ENCODE assay signal across 13 cellular contexts in genomic region chr17:50842506-50843149, GRCh38. TPM values are rescaled to one million over a fixed set of nuclear protein-coding genes. Genes with fewer than 3 reads are reported as not detected.
A peak's percentile ranks its signal among the peaks of the same experiment; 100 is the strongest.
DNase-seq lines count a peak whose midpoint lies in the region; ATAC-seq, FAIRE-seq and TF ChIP-seq lines count a peak whose summit lies in the region.
"Had no signal": no experiment of that assay in that cellular context is flagged by ENCODE, and none has a peak within 500 bp of the region (broad histone marks: within the 10 kb centered on the region; RNA-seq: fewer than 3 reads in every experiment).

No MANE protein-coding gene starts in this region.

- FAIRE-seq in keratinocyte (lab: Jason Lieb, UNC): no peak

- H3K4me3 Mint-ChIP-seq in GM23338: no peak overlapping the region
- H3K4me3 Mint-ChIP-seq in activated CD4-positive, alpha-beta T cell treated with anti-CD3 and anti-CD28 coated beads for 36 hours: no peak overlapping the region
- H3K4me3 Mint-ChIP-seq: CD14-positive monocyte had no signal

- no peak overlapping the region for H3K9ac ChIP-seq in PC-3 (ENCODE audit: low read length)
- peak overlapping the region; percentile 20 for H3K9ac ChIP-seq in keratinocyte (ENCODE audit: control insufficient read depth, extremely low read depth, insufficient read depth, low read length)
- H3K9ac ChIP-seq: SK-N-SH had no signal

- peak overlapping the region; percentile 83; the same call in 1 of the 2 replicates for H2AFZ ChIP-seq in GM23338
- H2AFZ ChIP-seq in PC-3 (ENCODE audit: low read length): 0 out of 2 replicates have a peak overlapping the region, but pooled peaks have one; percentile 71
- H2AFZ ChIP-seq in keratinocyte (ENCODE audit: control insufficient read depth, low read length): no peak overlapping the region

- dilution Hi-C loops in keratinocyte (cut with MboI; ENCODE audit: extremely low pct_ligation_motif_present, low sequenced_read_pairs): no loop called here

- H3K4me1 Mint-ChIP-seq in GM23338: peaks cover 11% of the 10 kb centered on the region; the same call in 2 of the 3 replicates
- no peaks in the 10 kb centered on the region for H3K4me1 Mint-ChIP-seq in activated CD4-positive, alpha-beta T cell treated with anti-CD3 and anti-CD28 coated beads for 36 hours

- ATAC-seq in GM23338: no peak
- peak; percentile 16 for ATAC-seq in PC-3
- ATAC-seq in sciatic nerve: peak; percentile 5
- ATAC-seq in activated CD4-positive, alpha-beta T cell treated with anti-CD3 and anti-CD28 coated beads for 36 hours: no peak
- no peak for ATAC-seq in HG03039 (IDR thresholded peaks at IDR 0.05; ENCODE audit: unreplicated experiment)

- H4K20me1 ChIP-seq in GM23338 (replicated peaks; ENCODE audit: insufficient read depth) (no peaks in the 10 kb centered on the region), PC-3 (ENCODE audit: low read length) (no peaks in the 10 kb centered on the region), keratinocyte (ENCODE audit: control insufficient read depth, extremely low read depth, insufficient read depth, low read length) (no peaks in the 10 kb centered on the region)

- H3K36me3 Mint-ChIP-seq in GM23338 (ENCODE audit: low read depth): no peaks in the 10 kb centered on the region
- no peaks in the 10 kb centered on the region for H3K36me3 Mint-ChIP-seq in activated CD4-positive, alpha-beta T cell treated with anti-CD3 and anti-CD28 coated beads for 36 hours (ENCODE audit: low read depth)
- H3K36me3 Mint-ChIP-seq: CD14-positive monocyte had no signal

- no peaks in the 10 kb centered on the region; the same call in 1 of the 2 replicates for H3K4me1 ChIP-seq in GM23338 (ENCODE audit: insufficient read depth)
- peaks cover 15% of the 10 kb centered on the region; the same call in 1 of the 2 replicates for H3K4me1 ChIP-seq in PC-3 (ENCODE audit: insufficient read depth, low read length)
- H3K4me1 ChIP-seq in keratinocyte (ENCODE audit: control insufficient read depth, extremely low read depth, insufficient read depth, low read length): peaks cover 28% of the 10 kb centered on the region
- H3K4me1 ChIP-seq: HAP-1 had no signal

- H3K27ac ChIP-seq in GM23338 (ENCODE audit: low read depth) (no peak overlapping the region), PC-3 (ENCODE audit: low read length) (no peak overlapping the region), keratinocyte (ENCODE audit: control insufficient read depth, insufficient read depth, low read length) (no peak overlapping the region)

- no peaks in the 10 kb centered on the region for H3F3A ChIP-seq in GM23338 (replicated peaks; ENCODE audit: low read depth)
- H3F3A ChIP-seq in PC-3 (ENCODE audit: low read length, unreplicated experiment): no peaks in the 10 kb centered on the region

- POLR2A ChIA-PET in PC-3 (lab: Charles Lee; ENCODE audit: unreplicated experiment): no interaction called here
- POLR2A ChIA-PET in activated CD4-positive, alpha-beta T cell treated with anti-CD3 and anti-CD28 coated beads for 36 hours (lab: Charles Lee): no interaction called here

- TF ChIP-seq CTCF in GM23338 (conservative IDR thresholded peaks at IDR 0.05; ENCODE audit: low read depth in 2 of 2) (no peak), PC-3 (conservative IDR thresholded peaks at IDR 0.05; ENCODE audit: low read depth, low read length) (no peak), keratinocyte (optimal IDR thresholded peaks at IDR 0.05 in 1 of 3, IDR thresholded peaks at IDR 0.05 in 1 of 3, conservative IDR thresholded peaks at IDR 0.05 in 1 of 3; ENCODE audit: extremely low read depth in 1 of 3, insufficient read depth in 2 of 3, low read length in 3 of 3) (peak in 1 of 3 experiments; percentile 4)

- H3K79me2 ChIP-seq in GM23338 (replicated peaks; ENCODE audit: insufficient read depth) (no peaks in the 10 kb centered on the region), PC-3 (ENCODE audit: low read length) (no peaks in the 10 kb centered on the region), keratinocyte (ENCODE audit: control insufficient read depth, insufficient read depth, low read length) (no peaks in the 10 kb centered on the region)

- H3K9me2 ChIP-seq in GM23338 (ENCODE audit: insufficient read depth) (no peaks in the 10 kb centered on the region), PC-3 (replicated peaks; ENCODE audit: low read length) (no peaks in the 10 kb centered on the region)
- H3K9me2 ChIP-seq: SK-N-SH had no signal

- no peaks in the 10 kb centered on the region for H3K9me3 Mint-ChIP-seq in GM23338
- no peaks in the 10 kb centered on the region for H3K9me3 Mint-ChIP-seq in activated CD4-positive, alpha-beta T cell treated with anti-CD3 and anti-CD28 coated beads for 36 hours (ENCODE audit: low read depth)

- peaks cover 6% of the 10 kb centered on the region for H3K27me3 Mint-ChIP-seq in GM23338 (ENCODE audit: insufficient read depth, low read depth, poor library complexity)
- no peaks in the 10 kb centered on the region for H3K27me3 Mint-ChIP-seq in activated CD4-positive, alpha-beta T cell treated with anti-CD3 and anti-CD28 coated beads for 36 hours

- intact Hi-C loops in PC-3 (cut with micrococcal nuclease): loop anchor here (1.0 to 5.0 kb wide), 3 partner anchors 59 to 360 kb away; no protein-coding TSS in a partner anchor
- intact Hi-C loops in sciatic nerve (cut with DNase I): loop anchor here (5.0 kb wide), 1 partner anchor 295 kb away; the partner anchor contains the start of gene SPATA20
- intact Hi-C loops in activated CD4-positive, alpha-beta T cell treated with anti-CD3 and anti-CD28 coated beads for 36 hours (cut with DNase I, micrococcal nuclease): loop anchor here (1.0 to 5.0 kb wide), 5 partner anchors 25 to 295 kb away; partner anchors contain the start of gene SPATA20 (in 2 of the 2)

- BruUV-seq in PC-3 (replicated peaks; lab: Mats Ljungman, UMichigan): no TSS peak

- H3K27me3 ChIP-seq in GM23338 (ENCODE audit: insufficient read depth): no peaks in the 10 kb centered on the region
- H3K27me3 ChIP-seq in PC-3 (ENCODE audit: low read length): no peaks in the 10 kb centered on the region
- H3K27me3 ChIP-seq in keratinocyte (ENCODE audit: control insufficient read depth, extremely low read depth, insufficient read depth, low read length): no peaks in the 10 kb centered on the region

- CTCF ChIA-PET in PC-3 (lab: Charles Lee): interaction anchor here (1.2 kb wide), 2 partner anchors 25 to 60 kb away, joined by 3 to 23 read pairs; no protein-coding TSS in a partner anchor
- CTCF ChIA-PET in activated CD4-positive, alpha-beta T cell treated with anti-CD3 and anti-CD28 coated beads for 36 hours (lab: Charles Lee): interaction anchor here (0.6 to 3.5 kb wide), 17 partner anchors 8 to 336 kb away, joined by 3 to 32 read pairs (median 3); no protein-coding TSS in a partner anchor

- H3K27ac Mint-ChIP-seq in GM23338: no peak overlapping the region
- no peak overlapping the region for H3K27ac Mint-ChIP-seq in activated CD4-positive, alpha-beta T cell treated with anti-CD3 and anti-CD28 coated beads for 36 hours
- H3K27ac Mint-ChIP-seq: CD14-positive monocyte had no signal

- H3K9me1 ChIP-seq in keratinocyte (ENCODE audit: control insufficient read depth, extremely low read depth, insufficient read depth, low read length): no peaks in the 10 kb centered on the region

- no peaks in the 10 kb centered on the region for H3K9me3 ChIP-seq in PC-3 (ENCODE audit: low read length)
- no peaks in the 10 kb centered on the region for H3K9me3 ChIP-seq in keratinocyte (ENCODE audit: control insufficient read depth, low read depth, low read length)
- H3K9me3 ChIP-seq: HAP-1, SK-N-SH had no signal

- H3K4me2 ChIP-seq in GM23338 (no peak overlapping the region), PC-3 (ENCODE audit: low read length) (no peak overlapping the region), keratinocyte (ENCODE audit: control insufficient read depth, extremely low read depth, insufficient read depth, low read depth, low read length) (no peak overlapping the region)
- H3K4me2 ChIP-seq: SK-N-SH had no signal

- no peak overlapping the region for H3K4me3 ChIP-seq in GM23338
- no peak overlapping the region for H3K4me3 ChIP-seq in PC-3 (ENCODE audit: low read length)
- H3K4me3 ChIP-seq in keratinocyte (ENCODE audit: control insufficient read depth in 2 of 3, extremely low read depth in 1 of 3, insufficient read depth in 2 of 3, low read depth in 1 of 3, low read length in 3 of 3): no peak overlapping the region
- H3K4me3 ChIP-seq: HAP-1 had no signal

- DNase-seq in GM23338 (ENCODE audit: low spot score): no peak
- DNase-seq in PC-3: no peak
- DNase-seq in keratinocyte (ENCODE audit: low read depth, low spot score): no peak
- no peak for DNase-seq in sciatic nerve (ENCODE audit: low spot score)
- no peak for DNase-seq in activated T-cell treated with anti-CD3 and anti-CD28 coated beads, Interleukin-2, amount 50 U/mL, for 1 hour
- DNase-seq in NCI-H2029 treated with DMSO at 0.1 percent for 48 hours (lab: John Stamatoyannopoulos, UW): no peak
- DNase-seq in activated CD4-positive, alpha-beta T cell treated with anti-CD3 and anti-CD28 coated beads for 36 hours: no peak
- DNase-seq: NCI-H524 treated with DMSO at 0.1 percent for 48 hours had no signal

- no peaks in the 10 kb centered on the region for H3K36me3 ChIP-seq in GM23338 (ENCODE audit: insufficient read depth)
- H3K36me3 ChIP-seq in PC-3 (ENCODE audit: low read depth, low read length): no peaks in the 10 kb centered on the region
- no peaks in the 10 kb centered on the region for H3K36me3 ChIP-seq in keratinocyte (ENCODE audit: control insufficient read depth in 2 of 2, extremely low read depth in 1 of 2, insufficient read depth in 2 of 2, low read length in 2 of 2)
- H3K36me3 ChIP-seq: HAP-1 had no signal

RNA-seq across cellular contexts. Expression of gene WFIKKN2, which starts 7.2 kb away (rescaled TPM):
- not detected in 2 replicates for total RNA-seq in GM23338 (2014; rRNA removed; shearing (Covaris generic))
- polyA plus RNA-seq in GM23338 (2016; fragmentation: Nextera tagmentation; extraction: Ambion mirVana): not detected in 2 replicates
- total RNA-seq in PC-3 (2014; rRNA removed): not detected in 2 replicates
- polyA plus RNA-seq in keratinocyte: not detected in 3 replicates
- not detected for polyA plus RNA-seq in keratinocyte (2011; ENCODE audit: low read depth)
- not detected in 2 replicates for polyA plus RNA-seq in keratinocyte (2011; cell fraction: cytosol; rRNA removed)
- not detected in 2 replicates for polyA plus RNA-seq in keratinocyte (2011; cell fraction: nucleus; rRNA removed)
- polyA plus RNA-seq in keratinocyte (2012; ENCODE audit: low replicate concordance): not detected in 2 replicates
- polyA minus RNA-seq in keratinocyte: not detected in 3 replicates
- not detected for polyA minus RNA-seq in keratinocyte (2011; cell fraction: cytosol; rRNA and poly(A)+ RNA removed)
- polyA minus RNA-seq in keratinocyte (2011; cell fraction: nucleus; rRNA and poly(A)+ RNA removed): not detected in 2 replicates
- 2.0 TPM for total RNA-seq in sciatic nerve
- not detected for total RNA-seq in activated CD4-positive, alpha-beta T cell treated with anti-CD3 and anti-CD28 coated beads for 36 hours
- total RNA-seq: HT1080 had no signal
- polyA plus RNA-seq: CD14-positive monocyte, SK-N-SH had no signal

RNA-seq across cellular contexts. Expression of gene TOB1, which starts 23.5 kb away (rescaled TPM):
- 12.1 and 15.3 TPM in 2 replicates for total RNA-seq in GM23338 (2014; rRNA removed; shearing (Covaris generic))
- polyA plus RNA-seq in GM23338 (2016; fragmentation: Nextera tagmentation; extraction: Ambion mirVana) (41.2 and 46.9 TPM in 2 replicates), keratinocyte (59.5 to 73.3 TPM (median 64.4 TPM) in 3 replicates)
- total RNA-seq in PC-3 (2014; rRNA removed) (28.7 and 39.3 TPM in 2 replicates), sciatic nerve (114 TPM)
- 97.4 TPM for polyA plus RNA-seq in keratinocyte (2011; ENCODE audit: low read depth)
- 43.7 and 59.1 TPM in 2 replicates for polyA plus RNA-seq in keratinocyte (2011; cell fraction: cytosol; rRNA removed)
- polyA plus RNA-seq in keratinocyte (2011; cell fraction: nucleus; rRNA removed): 146 and 173 TPM in 2 replicates
- polyA plus RNA-seq in keratinocyte (2012; ENCODE audit: low replicate concordance): 94.3 and 311 TPM in 2 replicates
- polyA minus RNA-seq in keratinocyte: 84.2 to 122 TPM (median 105 TPM) in 3 replicates
- polyA minus RNA-seq in keratinocyte (2011; cell fraction: cytosol; rRNA and poly(A)+ RNA removed): 108 TPM
- 181 and 201 TPM in 2 replicates for polyA minus RNA-seq in keratinocyte (2011; cell fraction: nucleus; rRNA and poly(A)+ RNA removed)
- total RNA-seq in activated CD4-positive, alpha-beta T cell treated with anti-CD3 and anti-CD28 coated beads for 36 hours: 10 to 100 TPM; 31.3 to 43.0 TPM

Comparison
In these comparisons a context has a peak if more than half of its experiments do, and no peak if none do; other contexts are left out.
1. ATAC-seq: peak in PC-3 (single experiment) and sciatic nerve (single experiment); none in GM23338 (single experiment), activated CD4-positive, alpha-beta T cell treated with anti-CD3 and anti-CD28 coated beads for 36 hours (single experiment) and HG03039 (single experiment).